In the genomic region with DNA sequence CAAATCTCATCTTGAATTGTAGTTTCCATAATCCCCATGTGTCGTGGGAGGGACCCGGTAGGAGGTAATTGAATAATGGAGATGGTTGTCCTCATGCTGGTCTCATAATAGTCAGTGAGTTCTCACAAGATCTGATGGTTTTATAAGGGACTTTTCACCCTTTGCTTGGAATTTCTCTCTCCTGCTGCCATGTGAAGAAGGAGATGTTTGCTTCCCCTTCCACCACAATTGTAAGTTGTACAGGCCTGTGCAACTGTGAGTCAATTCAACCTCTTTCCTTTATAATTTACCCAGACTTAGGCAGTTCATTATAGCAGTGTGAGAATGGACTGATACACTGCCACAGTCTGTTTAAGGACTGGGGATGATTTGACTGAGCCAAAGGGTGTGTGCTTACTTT, we compare ENCODE assay signal across 34 cellular contexts.
"Had no signal": no experiment of that assay in that cellular context is flagged by ENCODE, and none has a peak within 500 bp of the region (broad histone marks: within the 10 kb centered on the region; RNA-seq: fewer than 3 reads in every experiment).

No MANE protein-coding gene starts in this region.

- H3K9me3 ChIP-seq: MG63 had no signal

- DNase-seq: Karpas-422, Kasumi-1, MG63, MM.1S, MV-4-11, NCI-H1048, NCI-H1092, NCI-H1092 treated with DMSO at 0.1 percent for 48 hours, NCI-H1105, NCI-H1105 treated with DMSO at 0.1 percent for 48 hours, NCI-H1417, NCI-H1417 treated with DMSO at 0.1 percent for 48 hours, NCI-H1436, NCI-H1436 treated with DMSO at 0.1 percent for 48 hours, NCI-H146, NCI-H1694, NCI-H1694 treated with DMSO at 0.1 percent for 48 hours, NCI-H187, NCI-H187 treated with DMSO at 0.1 percent for 48 hours, NCI-H1930, NCI-H2029, NCI-H2029 treated with DMSO at 0.1 percent for 48 hours, NCI-H2081, NCI-H2081 treated with DMSO at 0.1 percent for 48 hours, NCI-H2107, NCI-H2171, NCI-H2171 treated with DMSO at 0.1 percent for 48 hours, NCI-H2227 treated with DMSO at 0.1 percent for 48 hours, NCI-H226, NCI-H345, NCI-H446, NCI-H446 treated with DMSO at 0.1 percent for 48 hours, NCI-H510A, NCI-H510A treated with DMSO at 0.1 percent for 48 hours had no signal

- H3K4me3 ChIP-seq: MG63 had no signal

- H3K36me3 ChIP-seq: MG63 had no signal
